1 cellular context compared by ENCODE assay signal in genomic region chr19:16535381-16535780, GRCh38.
TF ChIP-seq lines count a peak whose summit lies in the region.

No MANE protein-coding gene starts in this region.

TF ChIP-seq in HepG2, 621 proteins besides CTCF, POLR2A, EP300 and RAD21:
- TF ChIP-seq XRCC5 (optimal IDR thresholded peaks at IDR 0.05; ENCODE audit: low read length) (no peak), ZNF3 (CRISPR knock-in tag; IDR thresholded peaks at IDR 0.05) (no peak), ZBTB7A (CRISPR knock-in tag; IDR thresholded peaks at IDR 0.05) (no peak), RBFOX2 (IDR thresholded peaks at IDR 0.05; ENCODE audit: low read depth, low read length) (peak; percentile 53)
